ENCODE assay signal across 13 cellular contexts in the genomic region with DNA sequence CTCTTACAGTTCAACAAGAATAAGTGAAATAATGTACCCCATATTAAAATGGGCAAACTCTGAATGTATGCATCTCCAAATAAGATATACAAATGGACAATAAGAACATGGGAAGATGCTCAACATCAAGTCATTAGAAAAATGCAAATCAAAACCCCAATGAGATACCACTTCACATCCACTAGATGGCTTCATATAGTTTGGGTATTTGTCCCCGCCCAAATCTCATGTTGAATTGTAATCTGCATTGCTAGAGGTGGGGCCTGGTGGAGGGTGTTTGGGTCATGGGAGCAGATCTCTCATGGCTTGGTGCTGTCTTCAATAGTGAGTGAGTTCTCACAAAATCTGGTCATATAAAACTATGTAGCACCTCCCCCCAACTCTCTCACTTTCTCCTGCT. TPM values are rescaled to one million over a fixed set of nuclear protein-coding genes. Genes with fewer than 3 reads are reported as not detected.
DNase-seq lines count a peak whose midpoint lies in the region; ATAC-seq and TF ChIP-seq lines count a peak whose summit lies in the region.
"Had no signal": no experiment of that assay in that cellular context is flagged by ENCODE, and none has a peak within 500 bp of the region (broad histone marks: within the 10 kb centered on the region; RNA-seq: fewer than 3 reads in every experiment).

No MANE protein-coding gene starts in this region.

- no peak for TF ChIP-seq POLR2A in body of pancreas (IDR thresholded peaks at IDR 0.05)

- no peak for ATAC-seq in GM21786 (IDR thresholded peaks at IDR 0.05; ENCODE audit: unreplicated experiment)
- no peak for ATAC-seq in body of pancreas
- ATAC-seq: naive thymus-derived CD8-positive, alpha-beta T cell had no signal

- H3K4me1 Mint-ChIP-seq in endothelial cell (ENCODE audit: unreplicated experiment) (no peaks in the 10 kb centered on the region), osteocyte (ENCODE audit: unreplicated experiment) (no peaks in the 10 kb centered on the region)

- peaks cover 14% of the 10 kb centered on the region for H3K4me1 ChIP-seq in body of pancreas

- H3K27ac ChIP-seq in 22Rv1 (no peak overlapping the region), body of pancreas (no peak overlapping the region)

- DNase-seq in ELR (ENCODE audit: low read depth), result peak; percentile 28
- peak; percentile 40 for DNase-seq in NCI-H69 (lab: John Stamatoyannopoulos, UW)
- DNase-seq in endothelial cell (ENCODE audit: low spot score), result no peak
- DNase-seq in osteocyte (ENCODE audit: extremely low spot score, unreplicated experiment), result no peak
- no peak for DNase-seq in central memory CD4-positive, alpha-beta T cell
- no peak for DNase-seq in body of pancreas
- DNase-seq: amniotic stem cell; COR-L47; IMR-90; naive thymus-derived CD8-positive, alpha-beta T cell; NCI-H510A had no signal

- H3K4me3 Mint-ChIP-seq in endothelial cell (ENCODE audit: unreplicated experiment) (no peak overlapping the region), osteocyte (ENCODE audit: unreplicated experiment) (no peak overlapping the region)
- H3K4me3 Mint-ChIP-seq: naive thymus-derived CD8-positive, alpha-beta T cell had no signal

- H3K9me3 Mint-ChIP-seq in endothelial cell (ENCODE audit: unreplicated experiment) (no peaks in the 10 kb centered on the region), osteocyte (ENCODE audit: unreplicated experiment) (no peaks in the 10 kb centered on the region)
- H3K9me3 Mint-ChIP-seq: naive thymus-derived CD8-positive, alpha-beta T cell had no signal

- H3K4me3 ChIP-seq in body of pancreas, result no peak overlapping the region

- WGBS in body of pancreas, 2 donors, result 0% methylated on average over 1 of the region's 1 CpG

- H3K27me3 ChIP-seq in body of pancreas, result no peaks in the 10 kb centered on the region

- H3K27ac Mint-ChIP-seq in endothelial cell (ENCODE audit: unreplicated experiment), result no peak overlapping the region
- no peak overlapping the region for H3K27ac Mint-ChIP-seq in osteocyte (ENCODE audit: unreplicated experiment)

- intact Hi-C loops in body of pancreas (cut with DNase I), result no loop called here

- TF ChIP-seq CTCF in 22Rv1 (IDR thresholded peaks at IDR 0.05) (peak; percentile 31), endothelial cell (IDR thresholded peaks at IDR 0.05; ENCODE audit: unreplicated experiment) (peak; percentile 32), osteocyte (IDR thresholded peaks at IDR 0.05) (no peak), body of pancreas (IDR thresholded peaks at IDR 0.05) (peak in 1 of 7 experiments; percentile 5)

- H3K27me3 Mint-ChIP-seq in endothelial cell (ENCODE audit: unreplicated experiment) (no peaks in the 10 kb centered on the region), osteocyte (ENCODE audit: unreplicated experiment) (peaks cover 58% of the 10 kb centered on the region)

- no peaks in the 10 kb centered on the region for H3K9me3 ChIP-seq in body of pancreas

- no peaks in the 10 kb centered on the region for H3K36me3 Mint-ChIP-seq in endothelial cell (ENCODE audit: low read depth, unreplicated experiment)
- H3K36me3 Mint-ChIP-seq in osteocyte (ENCODE audit: unreplicated experiment), result no peaks in the 10 kb centered on the region

- H3K36me3 ChIP-seq in body of pancreas (replicated peaks in 1 of 2; ENCODE audit: insufficient read depth in 1 of 2, low read depth in 2 of 2), result peaks cover 0 to 4% of the 10 kb centered on the region in 2 donors

RNA-seq across cellular contexts. Expression of a gene that starts 5.7 kb away (rescaled TPM):
- total RNA-seq in endothelial cell (ENCODE audit: unreplicated experiment) (1.0 TPM), osteocyte (not detected in 2 replicates), body of pancreas (10 to 100 TPM; 19.7 to 48.5 TPM)
- total RNA-seq: IMR-90 had no signal

RNA-seq across cellular contexts. Expression of a gene that starts 6.2 kb away (rescaled TPM):
- total RNA-seq in endothelial cell (ENCODE audit: unreplicated experiment) (10.7 TPM), osteocyte (0.37 and 0.40 TPM in 2 replicates), body of pancreas (1 to 10 TPM; 4.0 to 8.0 TPM)

RNA-seq across cellular contexts. Expression of a gene that starts 33.6 kb away (rescaled TPM):
- total RNA-seq in endothelial cell (ENCODE audit: unreplicated experiment) (0.31 TPM), osteocyte (not detected in 2 replicates), body of pancreas (1 to 10 TPM in 1 of 2 donors, under 1 TPM in 1; 0.99 to 4.9 TPM)
- total RNA-seq: IMR-90 had no signal

RNA-seq across cellular contexts. Expression of a gene that starts 46.1 kb away (rescaled TPM):
- total RNA-seq in endothelial cell (ENCODE audit: unreplicated experiment) (not detected), osteocyte (not detected in 2 replicates), body of pancreas (1 to 10 TPM in 1 of 2 donors, under 1 TPM in 1; 0.99 to 3.1 TPM)
- total RNA-seq: IMR-90 had no signal

Comparison
In these comparisons a context has a peak if more than half of its experiments do, and no peak if none do; other contexts are left out.
1. DNase-seq: peak in ELR (single experiment) and NCI-H69 (single experiment); none in endothelial cell (single experiment), osteocyte (single experiment), central memory CD4-positive, alpha-beta T cell (single experiment) and body of pancreas (0 of 4).
2. RNA of a gene that starts 5.7 kb away (total RNA-seq): 19.7 to 48.5 TPM in body of pancreas; 1.0 TPM in endothelial cell (single experiment) and not detected in osteocyte; every median in the first group is over 10 times any median in the second.